Comparison of ENCODE assay signal across 21 cellular contexts in genomic region chr14:105848570-105848969, GRCh38.
A peak's percentile ranks its signal among the peaks of the same experiment; 100 is the strongest.
DNase-seq lines count a peak whose midpoint lies in the region; ATAC-seq, FAIRE-seq and TF ChIP-seq lines count a peak whose summit lies in the region.
"Had no signal": no experiment of that assay in that cellular context is flagged by ENCODE, and none has a peak within 500 bp of the region (broad histone marks: within the 10 kb centered on the region; RNA-seq: fewer than 3 reads in every experiment).

No MANE protein-coding gene starts in this region.

- H2AFZ ChIP-seq in OCI-LY7 (ENCODE audit: low read length) = no peak overlapping the region

- peaks cover 19% of the 10 kb centered on the region for H3K27me3 Mint-ChIP-seq in endothelial cell (ENCODE audit: unreplicated experiment)

- no peaks in the 10 kb centered on the region for H3K9me3 ChIP-seq in OCI-LY7 (ENCODE audit: low read length)
- no peaks in the 10 kb centered on the region for H3K9me3 ChIP-seq in pancreas
- H3K9me3 ChIP-seq: BE2C, HAP-1 had no signal

- POLR2A ChIA-PET in OCI-LY7 (lab: Charles Lee) = interaction anchor here (0.6 kb wide), 1 partner anchor 345 kb away, joined by 3 read pairs; no protein-coding TSS in a partner anchor

- peaks cover 21% of the 10 kb centered on the region for H3K36me3 Mint-ChIP-seq in endothelial cell (ENCODE audit: low read depth, unreplicated experiment)
- H3K36me3 Mint-ChIP-seq: CD14-positive monocyte; CD8-positive, alpha-beta T cell had no signal

- peak; percentile 15 for TF ChIP-seq POLR2A in GM19193 (IDR thresholded peaks at IDR 0.05; ENCODE audit: extremely low read depth, insufficient read depth, insufficient read length)

- intact Hi-C loops in OCI-LY7 (cut with micrococcal nuclease; ENCODE audit: unreplicated experiment) = no loop called here
- intact Hi-C loops in pancreas (cut with DNase I) = no loop called here

- no peaks in the 10 kb centered on the region for H3K4me1 Mint-ChIP-seq in endothelial cell (ENCODE audit: unreplicated experiment)
- H3K4me1 Mint-ChIP-seq: CD14-positive monocyte had no signal

- H3K27ac Mint-ChIP-seq in endothelial cell (ENCODE audit: unreplicated experiment) = no peak overlapping the region
- H3K27ac Mint-ChIP-seq: CD14-positive monocyte; CD8-positive, alpha-beta T cell; HFFc6 had no signal

- H3K4me3 ChIP-seq in OCI-LY7 (ENCODE audit: low read depth, low read length, poor library complexity, severe bottlenecking) (no peak overlapping the region), pancreas (no peak overlapping the region)
- H3K4me3 ChIP-seq: GM12878, HAP-1, K562 had no signal

- H4K20me1 ChIP-seq in OCI-LY7 (ENCODE audit: insufficient read depth, low read length) = no peaks in the 10 kb centered on the region

- H3K9me3 Mint-ChIP-seq in endothelial cell (ENCODE audit: unreplicated experiment) = peaks cover 36% of the 10 kb centered on the region
- H3K9me3 Mint-ChIP-seq: CD14-positive monocyte; CD8-positive, alpha-beta T cell had no signal

- H3K4me1 ChIP-seq in OCI-LY7 (ENCODE audit: insufficient read depth, low read length, poor library complexity, severe bottlenecking) (peaks cover 8% of the 10 kb centered on the region), pancreas (no peaks in the 10 kb centered on the region)
- H3K4me1 ChIP-seq: HAP-1 had no signal

- CTCF ChIA-PET in OCI-LY7 (lab: Charles Lee; ENCODE audit: unreplicated experiment) = no interaction called here

- H3K4me3 Mint-ChIP-seq in endothelial cell (ENCODE audit: unreplicated experiment) = peak overlapping the region; percentile 4
- H3K4me3 Mint-ChIP-seq: CD14-positive monocyte; CD8-positive, alpha-beta T cell; HFFc6 had no signal

- no peak overlapping the region for H3K4me2 ChIP-seq in OCI-LY7 (ENCODE audit: low read length)

- WGBS in pancreas, 2 donors = 32 to 46% methylated on average over 2 of the region's 2 CpGs

- H3K79me2 ChIP-seq in OCI-LY7 (ENCODE audit: insufficient read depth, low read depth, low read length) = no peaks in the 10 kb centered on the region

- no peaks in the 10 kb centered on the region for H3K9me2 ChIP-seq in OCI-LY7 (ENCODE audit: insufficient read depth, low read length)

- no TSS peak for BruUV-seq in OCI-LY7 (replicated peaks; lab: Mats Ljungman, UMichigan)

- TF ChIP-seq CTCF in OCI-LY7 (conservative IDR thresholded peaks at IDR 0.05; ENCODE audit: low read length) (no peak), endothelial cell (IDR thresholded peaks at IDR 0.05; ENCODE audit: unreplicated experiment) (no peak), pancreas (IDR thresholded peaks at IDR 0.05) (no peak)

- peaks cover 0 to 4% (median 0%) of the 10 kb centered on the region in 4 donors for H3K27me3 ChIP-seq in pancreas
- H3K27me3 ChIP-seq: BE2C had no signal

- DNase-seq in D341Med (ENCODE audit: low spot score) (peak; percentile 2), OCI-LY7 (ENCODE audit: low spot score) (peak; percentile 19), endothelial cell (ENCODE audit: low spot score) (no peak), C1 segment of cervical spinal cord (lab: John Stamatoyannopoulos, UW) (no peak), pancreas (no peak)
- no peak for DNase-seq in activated CD4-positive, alpha-beta T cell treated with anti-CD3 and anti-CD28 coated beads, Interleukin-2, amount 50 U/mL, for 1 hour
- DNase-seq: BE2C; CD8-positive, alpha-beta T cell; COR-L47; DMS53; GF-D8; GOT3; HFFc6 had no signal

- H3K36me3 ChIP-seq in OCI-LY7 (ENCODE audit: insufficient read depth, low read length) (peaks cover 48% of the 10 kb centered on the region), pancreas (no peaks in the 10 kb centered on the region)
- H3K36me3 ChIP-seq: HAP-1 had no signal

- peak overlapping the region; percentile 47 for H3K27ac ChIP-seq in OCI-LY7 (ENCODE audit: low read depth, low read length, poor library complexity, severe bottlenecking)
- H3K27ac ChIP-seq in pancreas = no peak overlapping the region
- H3K27ac ChIP-seq: HL-60 had no signal

- no peak for ATAC-seq in HG03565 (IDR thresholded peaks at IDR 0.05; ENCODE audit: unreplicated experiment)
- ATAC-seq in pancreas = no peak
- ATAC-seq: CD8-positive, alpha-beta T cell; GM12878; K562 had no signal

- FAIRE-seq in pancreas (lab: Jason Lieb, UNC) = no peak
- FAIRE-seq: A204.1, GM12878, K562 had no signal

Comparison
In these comparisons a context has a peak if more than half of its experiments do, and no peak if none do; other contexts are left out.
1. DNase-seq: peak in D341Med (single experiment) and OCI-LY7 (single experiment); none in endothelial cell (single experiment), C1 segment of cervical spinal cord (0 of 14), activated CD4-positive, alpha-beta T cell treated with anti-CD3 and anti-CD28 coated beads, Interleukin-2, amount 50 U/mL, for 1 hour (single experiment) and pancreas (0 of 6).